Comparison of ENCODE assay signal across 22 cellular contexts in genomic region chr11:83175815-83176214, GRCh38. TPM values are rescaled to one million over a fixed set of nuclear protein-coding genes. Genes with fewer than 3 reads are reported as not detected.
DNase-seq lines count a peak whose midpoint lies in the region; ATAC-seq lines count a peak whose summit lies in the region.
"Had no signal": no experiment of that assay in that cellular context is flagged by ENCODE, and none has a peak within 500 bp of the region (broad histone marks: within the 10 kb centered on the region; RNA-seq: fewer than 3 reads in every experiment).

No MANE protein-coding gene starts in this region.

- H3K27ac Mint-ChIP-seq in activated T-cell treated with anti-CD3 and anti-CD28 coated beads, Interleukin-2, amount 50 U/mL, for 72 hours: peak overlapping the region; percentile 78
- H3K27ac Mint-ChIP-seq in T-helper 17 cell: peak overlapping the region; percentile 86
- peak overlapping the region in 8 of 10 donors; percentile 1 to 87 (median 38) for H3K27ac Mint-ChIP-seq in naive thymus-derived CD8-positive, alpha-beta T cell
- no peak overlapping the region for H3K27ac Mint-ChIP-seq in stimulated activated naive B cell treated with anti-CD40 and anti-IgM and Interleukin-4, amounts not matched to agents 10 μg/mL and 1 μg/mL and 100 μg/mL, for 72 hours
- H3K27ac Mint-ChIP-seq: T-helper 2 cell treated with Interferon-gamma antibody and Interleukin-4, amounts not matched to agents 5 μg/mL and 100 μg/mL, for 36 hours had no signal

- POLR2A ChIA-PET in naive thymus-derived CD8-positive, alpha-beta T cell (lab: Charles Lee): no interaction called here

- no peak for DNase-seq in activated T-cell treated with anti-CD3 and anti-CD28 coated beads, Interleukin-2, amount 50 U/mL, for 72 hours
- no peak for DNase-seq in activated T-cell treated with anti-CD3 and anti-CD28 coated beads, Interleukin-2, amount 50 U/mL, for 1 hour
- DNase-seq in T-helper 17 cell (no peak), SK-N-DZ (ENCODE audit: low spot score) (no peak)
- no peak for DNase-seq in naive thymus-derived CD8-positive, alpha-beta T cell
- no peak for DNase-seq in stimulated activated naive B cell treated with anti-CD40 and anti-IgM and Interleukin-4, amounts not matched to agents 10 μg/mL and 1 μg/mL and 100 μg/mL, for 72 hours
- DNase-seq in stimulated activated CD4-positive, alpha-beta T cell treated with anti-CD3 and anti-CD28 coated beads, Interleukin-2, amount 100 ng/mL, for 48 hours: no peak
- DNase-seq: activated CD4-positive, alpha-beta T cell treated with anti-CD3 and anti-CD28 coated beads for 48 hours; activated effector memory CD4-positive, alpha-beta T cell treated with Interleukin-2 at 50 U/mL for 16 hours; AML-193; H7; Kasumi-1; kidney; NCI-H1694 treated with DMSO at 0.1 percent for 48 hours; NCI-H2171; NCI-H524 treated with DMSO at 0.1 percent for 48 hours; stimulated activated CD4-positive, alpha-beta T cell treated with anti-CD3 and anti-CD28 coated beads, Interleukin-1b, Interleukin-23, amount 100 ng/mL, for 48 hours; testis; uterus had no signal

- H3K9me3 Mint-ChIP-seq in activated T-cell treated with anti-CD3 and anti-CD28 coated beads, Interleukin-2, amount 50 U/mL, for 72 hours: no peaks in the 10 kb centered on the region
- H3K9me3 Mint-ChIP-seq in naive thymus-derived CD8-positive, alpha-beta T cell: no peaks in the 10 kb centered on the region
- no peaks in the 10 kb centered on the region for H3K9me3 Mint-ChIP-seq in stimulated activated naive B cell treated with anti-CD40 and anti-IgM and Interleukin-4, amounts not matched to agents 10 μg/mL and 1 μg/mL and 100 μg/mL, for 72 hours
- H3K9me3 Mint-ChIP-seq: T-helper 2 cell treated with Interferon-gamma antibody and Interleukin-4, amounts not matched to agents 5 μg/mL and 100 μg/mL, for 36 hours had no signal

- no peaks in the 10 kb centered on the region for H3K9me3 ChIP-seq in T-helper 17 cell (ENCODE audit: control insufficient read depth, low read length, poor library complexity, severe bottlenecking)
- H3K9me3 ChIP-seq: Peyer's patch, testis, uterus had no signal

- peak; percentile 42 to 47 for ATAC-seq in activated T-cell treated with anti-CD3 and anti-CD28 coated beads, Interleukin-2, amount 50 U/mL, for 72 hours (replicated peaks in 1 of 2)
- ATAC-seq in T-helper 17 cell (no peak), esophagus mucosa (peak; percentile 54)
- ATAC-seq in naive thymus-derived CD8-positive, alpha-beta T cell: no peak
- no peak for ATAC-seq in stimulated activated naive B cell treated with anti-CD40 and anti-IgM and Interleukin-4, amounts not matched to agents 10 μg/mL and 1 μg/mL and 100 μg/mL, for 72 hours (replicated peaks)

- no peaks in the 10 kb centered on the region for H3K27me3 Mint-ChIP-seq in activated T-cell treated with anti-CD3 and anti-CD28 coated beads, Interleukin-2, amount 50 U/mL, for 72 hours (ENCODE audit: low read depth)
- H3K27me3 Mint-ChIP-seq in T-helper 17 cell: no peaks in the 10 kb centered on the region
- no peaks in the 10 kb centered on the region for H3K27me3 Mint-ChIP-seq in naive thymus-derived CD8-positive, alpha-beta T cell
- no peaks in the 10 kb centered on the region for H3K27me3 Mint-ChIP-seq in stimulated activated naive B cell treated with anti-CD40 and anti-IgM and Interleukin-4, amounts not matched to agents 10 μg/mL and 1 μg/mL and 100 μg/mL, for 72 hours

- H3K4me3 Mint-ChIP-seq in activated T-cell treated with anti-CD3 and anti-CD28 coated beads, Interleukin-2, amount 50 U/mL, for 72 hours: no peak overlapping the region
- H3K4me3 Mint-ChIP-seq in T-helper 17 cell: no peak overlapping the region
- peak overlapping the region in 9 of 10 donors; percentile 0 to 54 (median 37) for H3K4me3 Mint-ChIP-seq in naive thymus-derived CD8-positive, alpha-beta T cell
- no peak overlapping the region for H3K4me3 Mint-ChIP-seq in stimulated activated naive B cell treated with anti-CD40 and anti-IgM and Interleukin-4, amounts not matched to agents 10 μg/mL and 1 μg/mL and 100 μg/mL, for 72 hours
- H3K4me3 Mint-ChIP-seq: T-helper 2 cell treated with Interferon-gamma antibody and Interleukin-4, amounts not matched to agents 5 μg/mL and 100 μg/mL, for 36 hours had no signal

- H3K4me1 Mint-ChIP-seq in activated T-cell treated with anti-CD3 and anti-CD28 coated beads, Interleukin-2, amount 50 U/mL, for 72 hours (ENCODE audit: low read depth): peaks cover 58% of the 10 kb centered on the region
- peaks cover 24% of the 10 kb centered on the region for H3K4me1 Mint-ChIP-seq in T-helper 17 cell
- peaks cover 23 to 68% (median 54%) of the 10 kb centered on the region in 4 donors for H3K4me1 Mint-ChIP-seq in naive thymus-derived CD8-positive, alpha-beta T cell
- peaks cover 24 to 53% of the 10 kb centered on the region in 2 donors for H3K4me1 Mint-ChIP-seq in stimulated activated naive B cell treated with anti-CD40 and anti-IgM and Interleukin-4, amounts not matched to agents 10 μg/mL and 1 μg/mL and 100 μg/mL, for 72 hours

- H3K36me3 Mint-ChIP-seq in activated T-cell treated with anti-CD3 and anti-CD28 coated beads, Interleukin-2, amount 50 U/mL, for 72 hours (ENCODE audit: insufficient read depth in 2 of 2): peaks cover 2 to 38% of the 10 kb centered on the region in 2 donors
- no peaks in the 10 kb centered on the region for H3K36me3 Mint-ChIP-seq in T-helper 17 cell (ENCODE audit: low read depth)
- H3K36me3 Mint-ChIP-seq in naive thymus-derived CD8-positive, alpha-beta T cell: peaks cover 4 to 90% (median 28%) of the 10 kb centered on the region in 3 donors
- peaks cover 28 to 30% of the 10 kb centered on the region in 2 donors for H3K36me3 Mint-ChIP-seq in stimulated activated naive B cell treated with anti-CD40 and anti-IgM and Interleukin-4, amounts not matched to agents 10 μg/mL and 1 μg/mL and 100 μg/mL, for 72 hours

RNA-seq across cellular contexts. Expression of gene ANKRD42, which starts 17.7 kb away (rescaled TPM):
- 1 to 10 TPM; 4.9 to 6.6 TPM for total RNA-seq in activated T-cell treated with anti-CD3 and anti-CD28 coated beads, Interleukin-2, amount 50 U/mL, for 72 hours
- 10 to 100 TPM in 1 of 2 donors, 1 to 10 TPM in 1; 7.5 to 10.3 TPM for total RNA-seq in T-helper 17 cell
- 5.1 TPM for total RNA-seq in esophagus mucosa
- total RNA-seq in naive thymus-derived CD8-positive, alpha-beta T cell: 1 to 10 TPM; 8.1 to 8.3 TPM
- 1 to 10 TPM; 3.4 to 6.5 (median 5.5) TPM for polyA plus RNA-seq in naive thymus-derived CD8-positive, alpha-beta T cell
- 1.7 and 3.2 TPM in 2 replicates for polyA plus RNA-seq in SK-N-DZ (2014; cell fraction: cytosol; rRNA removed)
- polyA plus RNA-seq in SK-N-DZ (2014; cell fraction: nucleus; rRNA removed): 3.0 and 4.1 TPM in 2 replicates

RNA-seq across cellular contexts. Expression of gene PCF11, which starts 18.9 kb away (rescaled TPM):
- total RNA-seq in activated T-cell treated with anti-CD3 and anti-CD28 coated beads, Interleukin-2, amount 50 U/mL, for 72 hours: 10 to 100 TPM; 79.5 to 85.6 TPM
- total RNA-seq in T-helper 17 cell: 100 to 1,000 TPM; 152 to 153 TPM
- total RNA-seq in esophagus mucosa: 28.7 TPM
- 100 to 1,000 TPM; 199 TPM for total RNA-seq in naive thymus-derived CD8-positive, alpha-beta T cell
- polyA plus RNA-seq in naive thymus-derived CD8-positive, alpha-beta T cell: 10 to 100 TPM; 22.5 to 33.6 (median 28.1) TPM
- polyA plus RNA-seq in SK-N-DZ (2014; cell fraction: cytosol; rRNA removed): 38.6 and 50.8 TPM in 2 replicates
- polyA plus RNA-seq in SK-N-DZ (2014; cell fraction: nucleus; rRNA removed): 108 and 120 TPM in 2 replicates

Comparison
In these comparisons a context has a peak if more than half of its experiments do, and no peak if none do; other contexts are left out.
1. ATAC-seq: peak in activated T-cell treated with anti-CD3 and anti-CD28 coated beads, Interleukin-2, amount 50 U/mL, for 72 hours (2 of 2) and esophagus mucosa (single experiment); none in T-helper 17 cell (single experiment), naive thymus-derived CD8-positive, alpha-beta T cell (0 of 2) and stimulated activated naive B cell treated with anti-CD40 and anti-IgM and Interleukin-4, amounts not matched to agents 10 μg/mL and 1 μg/mL and 100 μg/mL, for 72 hours (0 of 2).
2. H3K4me3 Mint-ChIP-seq: peak in naive thymus-derived CD8-positive, alpha-beta T cell (9 of 10); none in activated T-cell treated with anti-CD3 and anti-CD28 coated beads, Interleukin-2, amount 50 U/mL, for 72 hours (0 of 2), T-helper 17 cell (single experiment) and stimulated activated naive B cell treated with anti-CD40 and anti-IgM and Interleukin-4, amounts not matched to agents 10 μg/mL and 1 μg/mL and 100 μg/mL, for 72 hours (0 of 2).